ENCODE assay signal across 20 cellular contexts in the genomic region with DNA sequence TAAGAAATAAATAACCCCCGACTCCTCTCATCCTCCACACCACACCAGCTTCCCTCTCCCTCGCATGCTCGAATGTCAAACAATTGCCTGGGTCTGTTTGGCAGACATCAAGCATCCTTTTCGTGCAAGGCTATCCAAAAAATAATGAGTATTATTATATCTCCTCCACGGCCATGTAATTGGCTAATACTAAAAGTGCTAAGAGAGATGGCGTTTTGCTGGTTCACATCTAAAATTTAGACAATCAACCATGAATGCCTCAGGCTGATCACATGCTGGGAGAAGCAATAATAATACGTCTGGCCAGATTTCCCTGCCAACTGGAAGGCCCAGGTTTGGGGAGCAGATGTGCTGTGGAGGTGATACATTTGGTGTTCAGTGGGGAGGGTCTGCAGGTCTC.
A peak's percentile ranks its signal among the peaks of the same experiment; 100 is the strongest.
DNase-seq lines count a peak whose midpoint lies in the region; ATAC-seq, FAIRE-seq and TF ChIP-seq lines count a peak whose summit lies in the region.
"Had no signal": no experiment of that assay in that cellular context is flagged by ENCODE, and none has a peak within 500 bp of the region (broad histone marks: within the 10 kb centered on the region; RNA-seq: fewer than 3 reads in every experiment).

No MANE protein-coding gene starts in this region.

- intact Hi-C loops in IMR-90 (cut with micrococcal nuclease) = no loop called here
- intact Hi-C loops in HepG2 (cut with micrococcal nuclease; ENCODE audit: unreplicated experiment) = no loop called here

- no peak overlapping the region for H2BK20ac ChIP-seq in IMR-90 (ENCODE audit: low read depth, low read length)

- H2BK15ac ChIP-seq in IMR-90 (ENCODE audit: low read depth, low read length) (no peak overlapping the region), mesenchymal stem cell (ENCODE audit: low read depth, poor library complexity, severe bottlenecking) (no peak overlapping the region)

- TF ChIP-seq RAD21 in IMR-90 (IDR thresholded peaks at IDR 0.05; ENCODE audit: low read length) (no peak), HepG2 (CRISPR knock-in tag; IDR thresholded peaks at IDR 0.05) (no peak)

- CTCF ChIA-PET in IMR-90 (lab: Yijun Ruan, JAX) = interaction anchor here (1.0 kb wide), 1 partner anchor 211 kb away, joined by 4 read pairs; no protein-coding TSS in a partner anchor
- CTCF ChIA-PET in HepG2 (lab: Yijun Ruan, JAX; ENCODE audit: low intra/inter-chr PET ratio, low total read pairs) = no interaction called here

- peak overlapping the region in 1 of 2 experiments; percentile 51 for H2BK12ac ChIP-seq in mesenchymal stem cell (ENCODE audit: low read length in 2 of 2)

- H4K5ac ChIP-seq in IMR-90 (ENCODE audit: low read depth, low read length) = no peak overlapping the region

- TF ChIP-seq POLR2A in IMR-90 (IDR thresholded peaks at IDR 0.05; ENCODE audit: low read depth, low read length) = no peak
- no peak for TF ChIP-seq POLR2A in HepG2 (IDR thresholded peaks at IDR 0.05; ENCODE audit: insufficient read depth in 1 of 2, low read depth in 2 of 2, low read length in 2 of 2)

- no peak overlapping the region for H4K8ac ChIP-seq in IMR-90 (ENCODE audit: low read depth in 2 of 2, low read length in 2 of 2)
- no peak overlapping the region for H4K8ac ChIP-seq in mesenchymal stem cell (ENCODE audit: low read length)

- H3K4me1 ChIP-seq in IMR-90 (ENCODE audit: control insufficient read depth, insufficient read depth, low read length) (peaks cover 12% of the 10 kb centered on the region), mesenchymal stem cell (ENCODE audit: control insufficient read depth, insufficient read depth, low read depth, low read length) (peaks cover 3% of the 10 kb centered on the region), HepG2 (ENCODE audit: insufficient read depth, low read length) (peaks cover 11% of the 10 kb centered on the region)

- TF ChIP-seq CTCF in IMR-90 (conservative IDR thresholded peaks at IDR 0.05; ENCODE audit: low read depth, low read length) = no peak
- no peak for TF ChIP-seq CTCF in HepG2 (CRISPR knock-in tag; IDR thresholded peaks at IDR 0.05)

- no peaks in the 10 kb centered on the region for H3K79me2 ChIP-seq in HepG2 (ENCODE audit: insufficient read depth, low read length)

- H2BK5ac ChIP-seq in IMR-90 (ENCODE audit: low read depth, low read length, poor library complexity, severe bottlenecking) (no peak overlapping the region), mesenchymal stem cell (ENCODE audit: low read depth, low read length, poor library complexity, severe bottlenecking) (no peak overlapping the region)

- no peak overlapping the region for H3K27ac ChIP-seq in IMR-90 (ENCODE audit: insufficient read depth, low read length)
- no peak overlapping the region for H3K27ac ChIP-seq in mesenchymal stem cell (ENCODE audit: low read length, poor library complexity, severe bottlenecking)
- no peak overlapping the region for H3K27ac ChIP-seq in HepG2 (ENCODE audit: extremely low read length, insufficient read depth, low read length)

- in situ Hi-C loops in IMR-90 (cut with MboI; ENCODE audit: low sequenced_read_pairs) = no loop called here
- in situ Hi-C loops in HepG2 (cut with HindIII; ENCODE audit: extremely low pct_ligation_motif_present, low pct_unique_long_range_greater_than_20kb) = no loop called here

- H3K4me3 ChIP-seq in IMR-90 (ENCODE audit: insufficient read depth, low read depth, low read length) (no peak overlapping the region), mesenchymal stem cell (ENCODE audit: insufficient read depth in 1 of 2, low read depth in 1 of 2, low read length in 2 of 2) (no peak overlapping the region), HepG2 (replicated peaks in 1 of 3; ENCODE audit: insufficient read depth in 1 of 3, low read depth in 2 of 3, low read length in 3 of 3) (no peak overlapping the region)

- peaks cover 0 to 13% of the 10 kb centered on the region in 2 experiments; a peak in 1 of 4 replicates for H3K79me1 ChIP-seq in IMR-90 (ENCODE audit: low read depth in 1 of 2, low read length in 2 of 2)
- H3K79me1 ChIP-seq in mesenchymal stem cell (replicated peaks; ENCODE audit: low read length, poor library complexity, severe bottlenecking) = peaks cover 1% of the 10 kb centered on the region

- H2AK5ac ChIP-seq in IMR-90 (ENCODE audit: low read depth, low read length) (0 out of 2 replicates have a peak overlapping the region, but pooled peaks have one; percentile 16), mesenchymal stem cell (ENCODE audit: low read length, severe bottlenecking) (peak overlapping the region; percentile 5)

- no peak overlapping the region for H2AFZ ChIP-seq in IMR-90 (replicated peaks; ENCODE audit: low read length, poor library complexity)
- H2AFZ ChIP-seq in mesenchymal stem cell (ENCODE audit: low read depth, low read length) = no peak overlapping the region
- no peak overlapping the region for H2AFZ ChIP-seq in HepG2 (ENCODE audit: low read length)

- BruUV-seq in IMR-90 (replicated peaks; lab: Mats Ljungman, UMichigan) (no TSS peak), HepG2 (replicated peaks; lab: Mats Ljungman, UMichigan) (no TSS peak)

- dilution Hi-C loops in IMR-90 (cut with HindIII; ENCODE audit: low sequenced_read_pairs, unreplicated experiment) = no loop called here

- H3K9ac ChIP-seq in IMR-90 (ENCODE audit: low read depth, low read length) (no peak overlapping the region), mesenchymal stem cell (ENCODE audit: low read length) (no peak overlapping the region), HepG2 (ENCODE audit: insufficient read depth, low read depth, low read length) (no peak overlapping the region)

- no peak for FAIRE-seq in HepG2 (lab: Jason Lieb, UNC)
- FAIRE-seq: GM12891 had no signal

- H3K14ac ChIP-seq in IMR-90 (replicated peaks; ENCODE audit: low read depth, low read length) (no peak overlapping the region), mesenchymal stem cell (ENCODE audit: low read length in 2 of 2) (no peak overlapping the region)

- no peak for TF ChIP-seq EP300 in HepG2 (IDR thresholded peaks at IDR 0.05; ENCODE audit: low read depth in 2 of 2, low read length in 2 of 2)
- TF ChIP-seq EP300 in HepG2 (CRISPR knock-in tag; IDR thresholded peaks at IDR 0.05; ENCODE audit: borderline replicate concordance) = no peak

- WGBS in IMR-90 (ENCODE audit: extremely low coverage in 2 of 2, insufficient read length in 1 of 2), 2 experiments = no CpG with 5 or more reads among the region's 7 CpGs
- 96% methylated on average over 7 of the region's 7 CpGs for WGBS in mesenchymal stem cell
- WGBS in HepG2 (ENCODE audit: low lambda C conversion rate) = 16% methylated on average over 7 of the region's 7 CpGs

- POLR2A ChIA-PET in IMR-90 (lab: Charles Lee; ENCODE audit: unreplicated experiment) = interaction anchor here (1.0 kb wide), 1 partner anchor 213 kb away, joined by 4 read pairs; no protein-coding TSS in a partner anchor
- POLR2A ChIA-PET in HepG2 (lab: Yijun Ruan, JAX) = no interaction called here

- no peaks in the 10 kb centered on the region for H4K20me1 ChIP-seq in IMR-90 (ENCODE audit: insufficient read depth, low read length)
- H4K20me1 ChIP-seq in HepG2 (ENCODE audit: insufficient read depth, low read length) = no peaks in the 10 kb centered on the region

- DNase-seq in NCI-H1092 treated with DMSO at 0.1 percent for 48 hours (lab: John Stamatoyannopoulos, UW) (peak; percentile 52), NCI-H1092 (lab: John Stamatoyannopoulos, UW) (no peak), IMR-90 (no peak), NCI-H446 treated with DMSO at 0.1 percent for 48 hours (lab: John Stamatoyannopoulos, UW) (peak; percentile 64), mesenchymal stem cell (no peak), HepG2 (ENCODE audit: low spot score) (no peak)
- DNase-seq in stimulated activated naive CD8-positive, alpha-beta T cell treated with anti-CD3 and anti-CD28 coated beads, Interleukin-15, Interleukin-2, amounts not matched to agents 100 U/mL and 50 U/mL, for 24 hours = no peak
- DNase-seq: 8988T; Calu3; CD4-positive, alpha-beta T cell; GOT3; KG1; NCI-H1436; NCI-H345; NCI-H526 treated with DMSO at 0.1 percent for 48 hours; OCI-M1; Right ventricle myocardium superior; T-cell had no signal

- H3K36me3 ChIP-seq in IMR-90 (ENCODE audit: control insufficient read depth, insufficient read depth, low read length) (no peaks in the 10 kb centered on the region), mesenchymal stem cell (ENCODE audit: control insufficient read depth in 1 of 2, insufficient read depth in 2 of 2, low read depth in 1 of 2, low read length in 2 of 2) (no peaks in the 10 kb centered on the region), HepG2 (replicated peaks in 1 of 2; ENCODE audit: control insufficient read depth in 1 of 2, insufficient read depth in 2 of 2, low read length in 2 of 2) (no peaks in the 10 kb centered on the region)

- H3K23ac ChIP-seq in IMR-90 (ENCODE audit: low read depth, low read length) (no peak overlapping the region), mesenchymal stem cell (ENCODE audit: low read length in 2 of 2) (no peak overlapping the region)

- H3K18ac ChIP-seq in IMR-90 (ENCODE audit: low read depth, low read length) = no peak overlapping the region
- H3K18ac ChIP-seq in mesenchymal stem cell (ENCODE audit: low read depth in 1 of 2, low read length in 2 of 2) = no peak overlapping the region

- no peak overlapping the region for H4K91ac ChIP-seq in IMR-90 (ENCODE audit: insufficient read depth, low read depth, low read length)
- H4K91ac ChIP-seq in mesenchymal stem cell (ENCODE audit: low read length) = no peak overlapping the region

- H3K27me3 ChIP-seq in IMR-90 (ENCODE audit: control insufficient read depth, insufficient read depth, low read length) (no peaks in the 10 kb centered on the region), mesenchymal stem cell (ENCODE audit: control insufficient read depth in 1 of 2, insufficient read depth in 1 of 2, low read length in 2 of 2) (no peaks in the 10 kb centered on the region), HepG2 (ENCODE audit: control insufficient read depth in 1 of 2, insufficient read depth in 2 of 2, low read length in 2 of 2) (no peaks in the 10 kb centered on the region)

- H3K9me3 ChIP-seq in IMR-90 (ENCODE audit: control insufficient read depth, insufficient read depth, low read length) = no peaks in the 10 kb centered on the region
- no peaks in the 10 kb centered on the region for H3K9me3 ChIP-seq in mesenchymal stem cell (ENCODE audit: control insufficient read depth, low read length)
- no peaks in the 10 kb centered on the region for H3K9me3 ChIP-seq in HepG2 (ENCODE audit: low read length)

- no peak overlapping the region for H3K4ac ChIP-seq in IMR-90 (ENCODE audit: low read depth, low read length)
- H3K4ac ChIP-seq in mesenchymal stem cell (ENCODE audit: low read depth in 1 of 2, low read length in 2 of 2) = no peak overlapping the region

- no peak overlapping the region for H2AK9ac ChIP-seq in IMR-90 (replicated peaks; ENCODE audit: low read depth, low read length, poor library complexity)

- ATAC-seq in IMR-90 (ENCODE audit: low read depth) (no peak), GM18858 (IDR thresholded peaks at IDR 0.05; ENCODE audit: unreplicated experiment) (no peak), HepG2 (no peak)
- no peak for ATAC-seq in stimulated activated naive CD8-positive, alpha-beta T cell treated with anti-CD3 and anti-CD28 coated beads, Interleukin-15, Interleukin-2, amounts not matched to agents 100 U/mL and 50 U/mL, for 24 hours
- ATAC-seq: T-cell had no signal

- no peak overlapping the region for H2BK120ac ChIP-seq in IMR-90 (ENCODE audit: low read depth, low read length)
- H2BK120ac ChIP-seq in mesenchymal stem cell (ENCODE audit: low read depth, low read length) = no peak overlapping the region

- H3K9me1 ChIP-seq in IMR-90 (ENCODE audit: insufficient read depth, low read length) = peaks cover 6% of the 10 kb centered on the region; the same call in 1 of the 2 replicates

- H3K4me2 ChIP-seq in IMR-90 (ENCODE audit: low read depth, low read length) (no peak overlapping the region), mesenchymal stem cell (ENCODE audit: low read length, poor library complexity, severe bottlenecking) (no peak overlapping the region), HepG2 (ENCODE audit: low read depth, low read length) (no peak overlapping the region)

- no peak overlapping the region for H3K56ac ChIP-seq in IMR-90 (ENCODE audit: extremely low read depth, insufficient read depth, low read length)

Comparison
In these comparisons a context has a peak if more than half of its experiments do, and no peak if none do; other contexts are left out.
1. DNase-seq: peak in NCI-H1092 treated with DMSO at 0.1 percent for 48 hours (single experiment) and NCI-H446 treated with DMSO at 0.1 percent for 48 hours (single experiment); none in NCI-H1092 (single experiment), IMR-90 (single experiment), mesenchymal stem cell (single experiment), HepG2 (single experiment) and stimulated activated naive CD8-positive, alpha-beta T cell treated with anti-CD3 and anti-CD28 coated beads, Interleukin-15, Interleukin-2, amounts not matched to agents 100 U/mL and 50 U/mL, for 24 hours (single experiment).